Comparison of ENCODE assay signal across 10 cellular contexts in the genomic region with DNA sequence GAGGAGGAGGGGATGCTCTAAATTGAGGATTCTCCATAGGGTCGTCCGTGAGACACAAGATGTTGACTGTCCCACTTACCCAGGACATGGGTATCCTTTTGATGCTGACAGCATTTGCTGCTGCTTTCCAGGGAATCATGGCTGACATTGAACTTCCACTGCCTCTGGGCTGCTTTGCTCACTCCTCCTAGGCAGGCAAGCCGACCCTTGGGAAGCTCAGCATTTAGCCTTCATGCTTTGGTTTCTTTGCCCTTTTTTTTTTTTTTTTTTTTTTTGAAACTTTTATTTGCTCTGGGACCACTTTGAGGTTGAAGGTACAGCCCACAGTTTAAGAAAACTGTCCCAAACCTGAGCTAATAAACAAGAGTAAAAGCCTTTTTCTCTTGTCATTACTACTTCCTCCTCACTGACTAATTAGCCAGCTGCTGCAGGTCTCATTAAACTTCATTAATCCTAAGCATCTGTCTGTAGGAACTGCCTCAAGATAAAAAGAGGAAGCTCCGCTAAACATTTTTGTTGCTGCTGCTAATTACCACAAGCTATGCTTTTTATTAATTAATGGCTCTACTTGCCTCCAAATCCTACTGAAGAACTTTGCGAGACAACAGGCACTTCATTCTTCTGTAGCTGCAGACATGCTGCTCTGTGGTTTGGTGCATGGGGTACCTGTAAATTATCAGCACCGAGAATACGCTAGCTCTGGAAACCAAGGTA.
DNase-seq lines count a peak whose midpoint lies in the region; ATAC-seq and TF ChIP-seq lines count a peak whose summit lies in the region.
"Had no signal": no experiment of that assay in that cellular context is flagged by ENCODE, and none has a peak within 500 bp of the region (broad histone marks: within the 10 kb centered on the region; RNA-seq: fewer than 3 reads in every experiment).

No MANE protein-coding gene starts in this region.

- ATAC-seq in HG02623 (IDR thresholded peaks at IDR 0.05; ENCODE audit: unreplicated experiment) (peak; percentile 25), HG03095 (IDR thresholded peaks at IDR 0.05; ENCODE audit: unreplicated experiment) (no peak)

- no peaks in the 10 kb centered on the region for H3K9me3 ChIP-seq in Peyer's patch
- H3K9me3 ChIP-seq: BE2C, ovary had no signal

- peaks cover 0 to 89% (median 30%) of the 10 kb centered on the region in 4 donors for H3K4me1 ChIP-seq in Peyer's patch

- peak overlapping the region; percentile 93 for H3K27ac Mint-ChIP-seq in activated CD4-positive, alpha-beta T cell treated with anti-CD3 and anti-CD28 coated beads, Interleukin-2, amount 10 ng/mL, durations not matched to agents 24 days and 14 days
- H3K27ac Mint-ChIP-seq in nephron progenitor cell: peak overlapping the region; percentile 55

- intact Hi-C loops in activated CD4-positive, alpha-beta T cell treated with anti-CD3 and anti-CD28 coated beads, Interleukin-2, amount 10 ng/mL, durations not matched to agents 24 days and 14 days (cut with micrococcal nuclease): no loop called here

- no peaks in the 10 kb centered on the region for H3K27me3 ChIP-seq in Peyer's patch
- H3K27me3 ChIP-seq: BE2C, ovary had no signal

- peak overlapping the region in 3 of 4 donors; percentile 34 to 65 (median 40) for H3K27ac ChIP-seq in Peyer's patch
- H3K27ac ChIP-seq: ovary had no signal

- peaks cover 14% of the 10 kb centered on the region for H3K36me3 Mint-ChIP-seq in activated CD4-positive, alpha-beta T cell treated with anti-CD3 and anti-CD28 coated beads, Interleukin-2, amount 10 ng/mL, durations not matched to agents 24 days and 14 days (ENCODE audit: low read depth)
- H3K36me3 Mint-ChIP-seq in nephron progenitor cell (ENCODE audit: low read depth): peaks cover 3% of the 10 kb centered on the region

- H3K36me3 ChIP-seq in Peyer's patch: no peaks in the 10 kb centered on the region
- H3K36me3 ChIP-seq: BE2C, ovary had no signal

- H3K9me3 Mint-ChIP-seq in activated CD4-positive, alpha-beta T cell treated with anti-CD3 and anti-CD28 coated beads, Interleukin-2, amount 10 ng/mL, durations not matched to agents 24 days and 14 days: no peaks in the 10 kb centered on the region
- H3K9me3 Mint-ChIP-seq in nephron progenitor cell: no peaks in the 10 kb centered on the region

- TF ChIP-seq CTCF in Peyer's patch (IDR thresholded peaks at IDR 0.05) (no peak), nephron progenitor cell (IDR thresholded peaks at IDR 0.05) (no peak)

- DNase-seq in activated CD4-positive, alpha-beta T cell treated with anti-CD3 and anti-CD28 coated beads, Interleukin-2, amount 10 ng/mL, durations not matched to agents 24 days and 14 days: no peak
- no peak for DNase-seq in activated CD4-positive, alpha-beta T cell treated with anti-CD3 and anti-CD28 coated beads for 48 hours
- no peak for DNase-seq in Peyer's patch
- DNase-seq in nephron progenitor cell: no peak
- no peak for DNase-seq in HK-2 (ENCODE audit: unreplicated experiment)
- no peak for DNase-seq in COLO668 (lab: John Stamatoyannopoulos, UW; ENCODE audit: unreplicated experiment)
- DNase-seq: BE2C, ovary had no signal

- H3K27me3 Mint-ChIP-seq in activated CD4-positive, alpha-beta T cell treated with anti-CD3 and anti-CD28 coated beads, Interleukin-2, amount 10 ng/mL, durations not matched to agents 24 days and 14 days: no peaks in the 10 kb centered on the region
- peaks cover 3% of the 10 kb centered on the region for H3K27me3 Mint-ChIP-seq in nephron progenitor cell (ENCODE audit: low read depth, poor library complexity)

- H3K4me1 Mint-ChIP-seq in activated CD4-positive, alpha-beta T cell treated with anti-CD3 and anti-CD28 coated beads, Interleukin-2, amount 10 ng/mL, durations not matched to agents 24 days and 14 days: peaks cover 82% of the 10 kb centered on the region
- peaks cover 51% of the 10 kb centered on the region for H3K4me1 Mint-ChIP-seq in nephron progenitor cell

- H3K4me3 Mint-ChIP-seq in activated CD4-positive, alpha-beta T cell treated with anti-CD3 and anti-CD28 coated beads, Interleukin-2, amount 10 ng/mL, durations not matched to agents 24 days and 14 days: peak overlapping the region; percentile 86
- no peak overlapping the region for H3K4me3 Mint-ChIP-seq in nephron progenitor cell

- H3K4me3 ChIP-seq in Peyer's patch: no peak overlapping the region
- H3K4me3 ChIP-seq: ovary had no signal

- no peak for TF ChIP-seq POLR2A in Peyer's patch (IDR thresholded peaks at IDR 0.05)
